1 cellular context compared by ENCODE assay signal in genomic region chr18:12991839-12992216, GRCh38.
TF ChIP-seq lines count a peak whose summit lies in the region.

No MANE protein-coding gene starts in this region.

TF ChIP-seq in HCT116, 20 proteins besides CTCF, POLR2A, EP300 and RAD21 (continued from another document):
- TF ChIP-seq REST (IDR thresholded peaks at IDR 0.05; ENCODE audit: low read depth): no peak
